Comparison of ENCODE assay signal across 8 cellular contexts in the genomic region with DNA sequence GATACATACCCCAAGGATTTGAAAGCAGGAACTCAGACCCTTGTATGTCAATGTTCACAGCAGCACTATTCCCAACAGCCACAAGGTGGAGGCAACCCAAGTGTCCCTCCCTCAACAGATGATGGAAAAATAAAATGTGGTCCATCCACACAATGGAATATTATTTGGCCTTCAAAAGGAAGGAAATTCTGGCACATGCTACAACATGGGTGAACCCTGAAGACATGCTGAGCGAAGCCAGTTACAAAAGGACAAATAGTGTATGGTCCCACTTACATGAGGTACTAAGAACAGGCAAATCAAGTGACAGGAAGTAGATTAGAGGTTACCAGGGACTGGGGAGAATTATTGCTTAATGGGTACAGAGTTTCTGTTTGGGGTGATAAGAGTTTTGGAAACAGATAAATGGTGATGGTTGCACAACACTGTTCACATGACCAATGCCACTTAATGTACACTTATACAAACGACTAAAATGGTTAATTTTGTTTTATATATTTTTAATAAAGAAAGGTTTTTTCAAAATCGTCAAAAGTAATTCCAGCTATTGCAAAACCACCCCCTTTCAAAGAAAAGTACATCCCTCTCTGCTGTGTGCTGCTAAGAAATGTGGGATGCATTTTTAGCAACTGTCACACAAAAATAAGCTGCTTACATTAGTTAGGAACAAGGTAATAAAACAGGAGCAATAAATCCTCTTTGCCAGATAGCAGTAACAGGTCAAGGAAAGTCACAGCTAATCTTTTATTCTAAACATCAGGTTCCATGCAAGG.
DNase-seq lines count a peak whose midpoint lies in the region; ATAC-seq, FAIRE-seq and TF ChIP-seq lines count a peak whose summit lies in the region.

No MANE protein-coding gene starts in this region.

- H3K56ac ChIP-seq in IMR-90 (ENCODE audit: extremely low read depth, insufficient read depth, low read length): no peak overlapping the region

- peaks cover 2% of the 10 kb centered on the region for H3K9me3 Mint-ChIP-seq in Calu3 (ENCODE audit: low read depth, unreplicated experiment)
- H3K9me3 Mint-ChIP-seq in astrocyte (ENCODE audit: unreplicated experiment): no peaks in the 10 kb centered on the region
- H3K9me3 Mint-ChIP-seq in mesothelial cell of epicardium: no peaks in the 10 kb centered on the region

- no peak overlapping the region for H2BK15ac ChIP-seq in IMR-90 (ENCODE audit: low read depth, low read length)

- 86% methylated on average over 1 of the region's 3 CpGs; no CpG with 5 or more reads in 1 of the 2 experiments for WGBS in IMR-90 (ENCODE audit: extremely low coverage in 2 of 2, insufficient read length in 1 of 2), 2 experiments

- H4K20me1 ChIP-seq in IMR-90 (ENCODE audit: insufficient read depth, low read length): peaks cover 5% of the 10 kb centered on the region
- H4K20me1 ChIP-seq in astrocyte (ENCODE audit: insufficient read depth, low read length): peaks cover 67% of the 10 kb centered on the region

- no peak overlapping the region for H3K23ac ChIP-seq in IMR-90 (ENCODE audit: low read depth, low read length)

- intact Hi-C loops in Calu3 (cut with micrococcal nuclease; ENCODE audit: unreplicated experiment): loop anchor here (1.0 to 2.0 kb wide), 3 partner anchors 370 to 464 kb away; no protein-coding TSS in a partner anchor
- intact Hi-C loops in IMR-90 (cut with micrococcal nuclease): no loop called here

- no peak overlapping the region for H2BK120ac ChIP-seq in IMR-90 (ENCODE audit: low read depth, low read length)

- H3K4me3 Mint-ChIP-seq in Calu3 (ENCODE audit: low read depth, unreplicated experiment) (no peak overlapping the region), astrocyte (ENCODE audit: unreplicated experiment) (no peak overlapping the region), mesothelial cell of epicardium (no peak overlapping the region)

- CTCF ChIA-PET in Calu3 (lab: Charles Lee) (no interaction called here), IMR-90 (lab: Yijun Ruan, JAX) (interaction anchor here (0.6 kb wide), 1 partner anchor 444 kb away, joined by 3 read pairs; no protein-coding TSS in a partner anchor)

- peak overlapping the region; percentile 16 for H3K27ac Mint-ChIP-seq in Calu3 (ENCODE audit: unreplicated experiment)
- no peak overlapping the region for H3K27ac Mint-ChIP-seq in astrocyte (ENCODE audit: unreplicated experiment)
- H3K27ac Mint-ChIP-seq in mesothelial cell of epicardium: no peak overlapping the region

- in situ Hi-C loops in IMR-90 (cut with MboI; ENCODE audit: low sequenced_read_pairs): loop anchor here (25.0 kb wide), 1 partner anchor 235 kb away; the partner anchor contains the start of gene FIGNL1

- H3K36me3 ChIP-seq in IMR-90 (ENCODE audit: control insufficient read depth, insufficient read depth, low read length) (peaks cover 5% of the 10 kb centered on the region), astrocyte (ENCODE audit: insufficient read depth, low read length) (peaks cover 9% of the 10 kb centered on the region)

- no peak overlapping the region for H2BK5ac ChIP-seq in IMR-90 (ENCODE audit: low read depth, low read length, poor library complexity, severe bottlenecking)

- no peak for ATAC-seq in IMR-90 (ENCODE audit: low read depth)
- no peak for ATAC-seq in GM19467 (IDR thresholded peaks at IDR 0.05; ENCODE audit: unreplicated experiment)
- no peak for ATAC-seq in GM21786 (IDR thresholded peaks at IDR 0.05; ENCODE audit: unreplicated experiment)

- no peak overlapping the region for H2AK9ac ChIP-seq in IMR-90 (replicated peaks; ENCODE audit: low read depth, low read length, poor library complexity)

- H4K8ac ChIP-seq in IMR-90 (ENCODE audit: low read depth in 2 of 2, low read length in 2 of 2): no peak overlapping the region

- H2AK5ac ChIP-seq in IMR-90 (ENCODE audit: low read depth, low read length): no peak overlapping the region

- TF ChIP-seq CTCF in Calu3 (IDR thresholded peaks at IDR 0.05; ENCODE audit: unreplicated experiment) (peak; percentile 79), IMR-90 (conservative IDR thresholded peaks at IDR 0.05; ENCODE audit: low read depth, low read length) (peak; percentile 39), astrocyte (IDR thresholded peaks at IDR 0.05; ENCODE audit: insufficient read depth, low read depth, low read length) (peak; percentile 45), mesothelial cell of epicardium (IDR thresholded peaks at IDR 0.05; ENCODE audit: unreplicated experiment) (peak; percentile 46)

- H3K79me1 ChIP-seq in IMR-90 (ENCODE audit: low read depth in 1 of 2, low read length in 2 of 2): peaks cover 16 to 18% of the 10 kb centered on the region in 2 experiments

- no peak for TF ChIP-seq POLR2A in IMR-90 (IDR thresholded peaks at IDR 0.05; ENCODE audit: low read depth, low read length)

- no TSS peak for BruUV-seq in Calu3 (replicated peaks; lab: Mats Ljungman, UMichigan)
- no TSS peak for BruUV-seq in IMR-90 (replicated peaks; lab: Mats Ljungman, UMichigan)

- no peak overlapping the region for H3K9ac ChIP-seq in IMR-90 (ENCODE audit: low read depth, low read length)
- H3K9ac ChIP-seq in astrocyte (ENCODE audit: low read length): no peak overlapping the region

- H3K4me1 Mint-ChIP-seq in Calu3 (ENCODE audit: low read depth, unreplicated experiment) (peaks cover 15% of the 10 kb centered on the region), astrocyte (ENCODE audit: low read depth, unreplicated experiment) (peaks cover 12% of the 10 kb centered on the region), mesothelial cell of epicardium (peaks cover 11% of the 10 kb centered on the region)

- H3K27ac ChIP-seq in IMR-90 (ENCODE audit: insufficient read depth, low read length) (no peak overlapping the region), astrocyte (ENCODE audit: low read depth, low read length) (no peak overlapping the region)

- H3K4me3 ChIP-seq in IMR-90 (ENCODE audit: insufficient read depth, low read depth, low read length): no peak overlapping the region
- H3K4me3 ChIP-seq in astrocyte (ENCODE audit: insufficient read depth, low read depth, low read length): no peak overlapping the region

- peaks cover 3% of the 10 kb centered on the region; the same call in 1 of the 2 replicates for H3K4me1 ChIP-seq in IMR-90 (ENCODE audit: control insufficient read depth, insufficient read depth, low read length)
- peaks cover 13% of the 10 kb centered on the region for H3K4me1 ChIP-seq in astrocyte (ENCODE audit: insufficient read depth, low read length)

- POLR2A ChIA-PET in IMR-90 (lab: Charles Lee; ENCODE audit: unreplicated experiment): no interaction called here

- no peak for FAIRE-seq in astrocyte (lab: Jason Lieb, UNC)

- H3K27me3 Mint-ChIP-seq in Calu3 (ENCODE audit: unreplicated experiment) (no peaks in the 10 kb centered on the region), astrocyte (ENCODE audit: low read depth, unreplicated experiment) (no peaks in the 10 kb centered on the region), mesothelial cell of epicardium (ENCODE audit: low read depth) (no peaks in the 10 kb centered on the region)

- H3K9me1 ChIP-seq in IMR-90 (ENCODE audit: insufficient read depth, low read length): peaks cover 6% of the 10 kb centered on the region; the same call in 1 of the 2 replicates

- no peaks in the 10 kb centered on the region for H3K27me3 ChIP-seq in IMR-90 (ENCODE audit: control insufficient read depth, insufficient read depth, low read length)
- no peaks in the 10 kb centered on the region for H3K27me3 ChIP-seq in astrocyte (ENCODE audit: insufficient read depth, low read length)

- no peak overlapping the region for H4K91ac ChIP-seq in IMR-90 (ENCODE audit: insufficient read depth, low read depth, low read length)

- dilution Hi-C loops in IMR-90 (cut with HindIII; ENCODE audit: low sequenced_read_pairs, unreplicated experiment): no loop called here

- peak; percentile 38 for DNase-seq in Calu3
- DNase-seq in IMR-90: no peak
- DNase-seq in astrocyte (ENCODE audit: low read depth): no peak
- no peak for DNase-seq in mesothelial cell of epicardium (ENCODE audit: low spot score in 2 of 2, unreplicated experiment in 2 of 2)
- no peak for DNase-seq in hypothalamus (lab: John Stamatoyannopoulos, UW)
- DNase-seq in NCI-H2029 treated with DMSO at 0.1 percent for 48 hours (lab: John Stamatoyannopoulos, UW): no peak

- H2BK20ac ChIP-seq in IMR-90 (ENCODE audit: low read depth, low read length): no peak overlapping the region

- H3K79me2 ChIP-seq in astrocyte (ENCODE audit: insufficient read depth, low read length): peaks cover 77% of the 10 kb centered on the region

- H3K36me3 Mint-ChIP-seq in Calu3 (ENCODE audit: insufficient read depth, unreplicated experiment) (peaks cover 17% of the 10 kb centered on the region), astrocyte (ENCODE audit: low read depth, unreplicated experiment) (peaks cover 12% of the 10 kb centered on the region), mesothelial cell of epicardium (peaks cover 17% of the 10 kb centered on the region)

- H3K14ac ChIP-seq in IMR-90 (replicated peaks; ENCODE audit: low read depth, low read length): no peak overlapping the region

- no peak overlapping the region for H3K18ac ChIP-seq in IMR-90 (ENCODE audit: low read depth, low read length)

- no peak overlapping the region for H2AFZ ChIP-seq in IMR-90 (replicated peaks; ENCODE audit: low read length, poor library complexity)
- H2AFZ ChIP-seq in astrocyte (ENCODE audit: low read depth, low read length): no peak overlapping the region

- no peak overlapping the region for H4K5ac ChIP-seq in IMR-90 (ENCODE audit: low read depth, low read length)

- no peak overlapping the region for H3K4ac ChIP-seq in IMR-90 (ENCODE audit: low read depth, low read length)

- H3K9me3 ChIP-seq in IMR-90 (ENCODE audit: control insufficient read depth, insufficient read depth, low read length): no peaks in the 10 kb centered on the region
- H3K9me3 ChIP-seq in astrocyte (ENCODE audit: insufficient read depth, low read depth, low read length): no peaks in the 10 kb centered on the region

- peak; percentile 40 for TF ChIP-seq RAD21 in IMR-90 (IDR thresholded peaks at IDR 0.05; ENCODE audit: low read length)

- no peak overlapping the region for H3K4me2 ChIP-seq in IMR-90 (ENCODE audit: low read depth, low read length)
- H3K4me2 ChIP-seq in astrocyte (ENCODE audit: low read length): no peak overlapping the region

TF ChIP-seq in IMR-90, 13 proteins besides CTCF, POLR2A, EP300 and RAD21:
- TF ChIP-seq RCOR1 (IDR thresholded peaks at IDR 0.05; ENCODE audit: insufficient replicate concordance, low read length) (no peak), SMC3 (IDR thresholded peaks at IDR 0.05; ENCODE audit: low read depth, low read length) (peak; percentile 40; the same call in 1 of the 2 replicates), RFX5 (IDR thresholded peaks at IDR 0.05; ENCODE audit: low read depth, low read length) (no peak), NFE2L2 (IDR thresholded peaks at IDR 0.05; ENCODE audit: low read depth, low read length) (no peak), CEBPB (IDR thresholded peaks at IDR 0.05; ENCODE audit: low read depth, low read length) (0 out of 2 replicates have a peak, but pooled peaks have one; percentile 13)
TF ChIP-seq in IMR-90: peak in this region for 2.
